15 cellular contexts compared by ENCODE assay signal in genomic region chr3:12413721-12414255, GRCh38.
"Had no signal": no experiment of that assay in that cellular context is flagged by ENCODE, and none has a peak within 500 bp of the region (broad histone marks: within the 10 kb centered on the region; RNA-seq: fewer than 3 reads in every experiment).

No MANE protein-coding gene starts in this region.

- H3K9me3 ChIP-seq: tibial artery, vagina had no signal

- H3K27ac ChIP-seq: tibial artery, vagina, VCaP had no signal

- H3K27me3 ChIP-seq: vagina had no signal

- ATAC-seq: activated CD4-positive, alpha-beta T cell treated with anti-CD3 and anti-CD28 coated beads for 36 hours; activated T-cell treated with anti-CD3 and anti-CD28 coated beads, Interleukin-2, amount 50 U/mL, for 72 hours had no signal

- H3K4me1 ChIP-seq: tibial artery, vagina had no signal

- FAIRE-seq: colon, frontal cortex, keratinocyte had no signal

- H3K36me3 ChIP-seq: tibial artery, vagina had no signal

- DNase-seq: activated CD4-positive, alpha-beta memory T cell treated with anti-CD3 and anti-CD28 coated beads, Interleukin-2, amount 10 ng/mL, durations not matched to agents 7 days and 5 days; activated CD4-positive, alpha-beta T cell treated with anti-CD3 and anti-CD28 coated beads for 36 hours; activated gamma-delta T cell treated with Interleukin-2 at 50 U/mL for 16 hours; activated T-cell treated with anti-CD3 and anti-CD28 coated beads, Interleukin-2, amount 50 U/mL, for 72 hours; aorta; effector CD4-positive, alpha-beta T cell; naive B cell; retina; T-helper 9 cell; tibial artery had no signal

- H3K4me3 ChIP-seq: tibial artery, vagina had no signal
